In genomic region chr5:39461007-39461682, GRCh38 we compare ENCODE assay signal across 10 cellular contexts. TPM values are rescaled to one million over a fixed set of nuclear protein-coding genes. Genes with fewer than 3 reads are reported as not detected.
DNase-seq lines count a peak whose midpoint lies in the region; ATAC-seq and TF ChIP-seq lines count a peak whose summit lies in the region.
"Had no signal": no experiment of that assay in that cellular context is flagged by ENCODE, and none has a peak within 500 bp of the region (broad histone marks: within the 10 kb centered on the region; RNA-seq: fewer than 3 reads in every experiment).

No MANE protein-coding gene starts in this region.

- H3K27me3 ChIP-seq in naive thymus-derived CD4-positive, alpha-beta T cell (ENCODE audit: control insufficient read depth in 2 of 2, insufficient read depth in 2 of 2, low read length in 2 of 2), result no peaks in the 10 kb centered on the region
- H3K27me3 ChIP-seq in psoas muscle (ENCODE audit: insufficient read depth in 3 of 3, low read length in 2 of 3), result peaks cover 0 to 2% (median 0%) of the 10 kb centered on the region in 3 donors
- no peaks in the 10 kb centered on the region for H3K27me3 ChIP-seq in mesendoderm (ENCODE audit: insufficient read depth, low read length, poor library complexity)
- H3K27me3 ChIP-seq: hepatocyte had no signal

- peaks cover 0 to 3% (median 0%) of the 10 kb centered on the region in 11 donors for H3K9me3 Mint-ChIP-seq in naive thymus-derived CD4-positive, alpha-beta T cell

- H4K5ac ChIP-seq in mesendoderm (ENCODE audit: low read length), result no peak overlapping the region

- H3K27ac ChIP-seq in naive thymus-derived CD4-positive, alpha-beta T cell (ENCODE audit: low read depth, low read length), result no peak overlapping the region
- no peak overlapping the region for H3K27ac ChIP-seq in psoas muscle
- no peak overlapping the region for H3K27ac ChIP-seq in mesendoderm (ENCODE audit: low read depth, low read length)
- H3K27ac ChIP-seq: hepatocyte, VCaP had no signal

- peaks cover 0 to 7% (median 0%) of the 10 kb centered on the region in 5 donors for H3K36me3 Mint-ChIP-seq in naive thymus-derived CD4-positive, alpha-beta T cell

- H3K18ac ChIP-seq in mesendoderm (ENCODE audit: low read length), result no peak overlapping the region

- no peaks in the 10 kb centered on the region for H3K9me3 ChIP-seq in naive thymus-derived CD4-positive, alpha-beta T cell (ENCODE audit: control insufficient read depth in 2 of 3, low read length in 3 of 3)
- H3K9me3 ChIP-seq in psoas muscle, result no peaks in the 10 kb centered on the region

- 81 to 83% (median 83%) methylated on average over 5 of the region's 5 CpGs for WGBS in psoas muscle, 3 donors
- no CpG with 5 or more reads among the region's 5 CpGs for WGBS in mesendoderm (ENCODE audit: extremely low coverage, insufficient coverage, low lambda C conversion rate)

- no peak for TF ChIP-seq CTCF in psoas muscle (IDR thresholded peaks at IDR 0.05)

- peaks cover 0 to 7% (median 0%) of the 10 kb centered on the region in 7 donors for H3K4me1 Mint-ChIP-seq in naive thymus-derived CD4-positive, alpha-beta T cell

- no peak overlapping the region for H3K27ac Mint-ChIP-seq in naive thymus-derived CD4-positive, alpha-beta T cell

- DNase-seq in NAMALWA (ENCODE audit: low spot score), result peak; percentile 23
- no peak for DNase-seq in naive thymus-derived CD4-positive, alpha-beta T cell
- DNase-seq in hippocampal formation (lab: John Stamatoyannopoulos, UW), result no peak
- DNase-seq in NCI-H1930 (lab: John Stamatoyannopoulos, UW), result no peak
- no peak for DNase-seq in psoas muscle
- no peak for DNase-seq in mesendoderm

- CTCF ChIA-PET in naive thymus-derived CD4-positive, alpha-beta T cell (lab: Charles Lee), result no interaction called here

- no peak overlapping the region for H2BK15ac ChIP-seq in mesendoderm (replicated peaks; ENCODE audit: low read depth)

- no peak overlapping the region for H3K4me3 ChIP-seq in naive thymus-derived CD4-positive, alpha-beta T cell (ENCODE audit: low read length)
- H3K4me3 ChIP-seq in psoas muscle, result no peak overlapping the region
- no peak overlapping the region for H3K4me3 ChIP-seq in mesendoderm (ENCODE audit: low read length)
- H3K4me3 ChIP-seq: hepatocyte had no signal

- no peak overlapping the region for H3K9ac ChIP-seq in mesendoderm (ENCODE audit: low read length)

- no peak overlapping the region for H2BK120ac ChIP-seq in mesendoderm (ENCODE audit: low read depth, low read length)

- H3K4me2 ChIP-seq in mesendoderm (ENCODE audit: low read length), result no peak overlapping the region
- H3K4me2 ChIP-seq: hepatocyte had no signal

- no peak overlapping the region for H3K56ac ChIP-seq in mesendoderm (ENCODE audit: low read length)

- H3K79me1 ChIP-seq in mesendoderm (ENCODE audit: low read length), result no peaks in the 10 kb centered on the region

- H2AK5ac ChIP-seq in mesendoderm (ENCODE audit: low read length), result no peak overlapping the region

- H3K23ac ChIP-seq in mesendoderm (ENCODE audit: low read length), result no peak overlapping the region

- intact Hi-C loops in naive thymus-derived CD4-positive, alpha-beta T cell (cut with micrococcal nuclease), result no loop called here
- intact Hi-C loops in psoas muscle (cut with DNase I), result no loop called here

- no peaks in the 10 kb centered on the region for H3K79me2 ChIP-seq in mesendoderm (ENCODE audit: control insufficient read depth, insufficient read depth, low read length)
- H3K79me2 ChIP-seq: hepatocyte had no signal

- ATAC-seq in GM19025 (IDR thresholded peaks at IDR 0.05; ENCODE audit: low read depth, unreplicated experiment) (peak; percentile 98), HG02840 (IDR thresholded peaks at IDR 0.05; ENCODE audit: low FRiP score, unreplicated experiment) (peak; percentile 69), psoas muscle (no peak)
- ATAC-seq in naive thymus-derived CD4-positive, alpha-beta T cell, result peak; percentile 75

- H3K4me1 ChIP-seq in naive thymus-derived CD4-positive, alpha-beta T cell (ENCODE audit: control insufficient read depth in 2 of 2, insufficient read depth in 2 of 2, low read length in 2 of 2), result peaks cover 0 to 5% of the 10 kb centered on the region in 2 donors
- H3K4me1 ChIP-seq in psoas muscle (no peaks in the 10 kb centered on the region), mesendoderm (ENCODE audit: control insufficient read depth, low read depth, low read length) (no peaks in the 10 kb centered on the region)

- no peak overlapping the region for H2BK5ac ChIP-seq in mesendoderm (ENCODE audit: low read length)

- H3K4ac ChIP-seq in mesendoderm (ENCODE audit: low read depth, low read length), result no peak overlapping the region

- POLR2A ChIA-PET in naive thymus-derived CD4-positive, alpha-beta T cell (lab: Charles Lee), result no interaction called here

- H4K8ac ChIP-seq in mesendoderm (ENCODE audit: low read depth, low read length), result no peak overlapping the region

- H3K36me3 ChIP-seq in naive thymus-derived CD4-positive, alpha-beta T cell (ENCODE audit: control insufficient read depth in 2 of 3, insufficient read depth in 3 of 3, low read length in 3 of 3), result no peaks in the 10 kb centered on the region
- H3K36me3 ChIP-seq in psoas muscle (ENCODE audit: insufficient read depth in 1 of 2, low read depth in 1 of 2), result no peaks in the 10 kb centered on the region
- no peaks in the 10 kb centered on the region for H3K36me3 ChIP-seq in mesendoderm (ENCODE audit: control insufficient read depth, insufficient read depth, low read length)

- no peak overlapping the region for H3K4me3 Mint-ChIP-seq in naive thymus-derived CD4-positive, alpha-beta T cell

- peaks cover 26 to 56% (median 38%) of the 10 kb centered on the region in 5 donors for H3K27me3 Mint-ChIP-seq in naive thymus-derived CD4-positive, alpha-beta T cell

RNA-seq across cellular contexts. Expression of gene DAB2, which starts 36.4 kb away (rescaled TPM):
- 1 to 10 TPM in 4 of 5 experiments, not detected in 1; 1.0 to 6.3 (median 5.8) TPM for total RNA-seq in naive thymus-derived CD4-positive, alpha-beta T cell
- polyA plus RNA-seq in naive thymus-derived CD4-positive, alpha-beta T cell, result not detected
- 10 to 100 TPM; 13.5 to 37.1 (median 21.0) TPM for total RNA-seq in psoas muscle
- polyA plus RNA-seq in psoas muscle, result 1 to 10 TPM; 4.1 to 5.7 (median 4.3) TPM
- 8.0 TPM for polyA plus RNA-seq in mesendoderm (2013, experiment 1 of 2)
- 7.3 TPM for polyA plus RNA-seq in mesendoderm (2013, experiment 2 of 2)

Comparison
In these comparisons a context has a peak if more than half of its experiments do, and no peak if none do; other contexts are left out.
1. ATAC-seq: peak in GM19025 (single experiment), HG02840 (single experiment) and naive thymus-derived CD4-positive, alpha-beta T cell (single experiment); none in psoas muscle (0 of 4).